ENCODE assay signal across 27 cellular contexts in the genomic region with DNA sequence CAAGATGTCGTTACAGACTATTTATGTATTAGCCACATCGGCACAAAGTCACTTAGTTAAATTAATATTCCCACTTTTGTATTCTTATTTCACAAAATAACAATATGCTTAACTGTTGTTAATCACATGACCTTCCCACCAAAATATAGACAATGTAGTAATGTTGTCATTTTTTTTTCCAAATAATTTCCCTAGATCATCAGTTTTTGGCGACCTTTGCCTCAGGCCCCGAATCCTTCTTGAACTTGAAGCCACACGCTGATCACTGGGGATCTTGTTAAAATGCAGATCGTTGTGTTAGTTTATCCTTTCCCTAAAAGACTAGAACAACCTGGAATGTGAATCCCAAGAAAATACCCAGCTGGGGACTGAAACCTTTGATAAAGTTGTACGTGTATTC.
"Had no signal": no experiment of that assay in that cellular context is flagged by ENCODE, and none has a peak within 500 bp of the region (broad histone marks: within the 10 kb centered on the region; RNA-seq: fewer than 3 reads in every experiment).

No MANE protein-coding gene starts in this region.

- FAIRE-seq: urothelium cell line had no signal

- ATAC-seq: stimulated activated effector memory CD8-positive, alpha-beta T cell treated with anti-CD3 and anti-CD28 coated beads, Interleukin-12 subunit alpha, Interleukin-12 subunit beta, amount 100 ng/mL, for 72 hours; stimulated activated memory B cell treated with anti-CD40 and anti-IgM and Interleukin-4, amounts not matched to agents 10 μg/mL and 1 μg/mL and 100 μg/mL, for 72 hours; stimulated activated naive B cell treated with anti-CD40 and anti-IgM and Interleukin-4, amounts not matched to agents 10 μg/mL and 1 μg/mL and 100 μg/mL, for 72 hours; stimulated activated naive CD8-positive, alpha-beta T cell treated with anti-CD3 and anti-CD28 coated beads, Interleukin-15, amount 100 ng/mL, for 72 hours; stimulated activated naive CD8-positive, alpha-beta T cell treated with anti-CD3 and anti-CD28 coated beads, Interleukin-15, Interleukin-2, amounts not matched to agents 100 U/mL and 50 U/mL, for 24 hours; upper lobe of right lung had no signal

- H3K27ac ChIP-seq: stomach, suprapubic skin, testis, thoracic aorta, thyroid gland, tibial artery, tibial nerve, transverse colon, upper lobe of left lung, upper lobe of right lung, uterus, vagina had no signal

- H3K36me3 ChIP-seq: stomach, suprapubic skin, thoracic aorta, thyroid gland, tibial artery, tibial nerve, transverse colon, upper lobe of left lung, upper lobe of right lung, uterus, vagina had no signal

- H3K9me3 ChIP-seq: stomach, suprapubic skin, testis, thoracic aorta, thyroid gland, tibial artery, tibial nerve, transverse colon, upper lobe of left lung, upper lobe of right lung, uterus, vagina had no signal

- H3K27me3 ChIP-seq: stomach, suprapubic skin, testis, thyroid gland, tibial artery, tibial nerve, transverse colon, upper lobe of left lung, upper lobe of right lung, uterus, vagina had no signal

- DNase-seq: stimulated activated CD4-positive, alpha-beta T cell treated with anti-CD3 and anti-CD28 coated beads, Interleukin-2, amount 100 ng/mL, for 48 hours; stimulated activated CD4-positive, alpha-beta T cell treated with anti-CD3 and anti-CD28 coated beads, Interleukin-4, amount 100 ng/mL, for 1 hour; stimulated activated CD4-positive, alpha-beta T cell treated with anti-CD3 and anti-CD28 coated beads, Interleukin-4, amount 100 ng/mL, for 24 hours; stimulated activated CD4-positive, alpha-beta T cell treated with anti-CD3 and anti-CD28 coated beads, Interleukin-4, amount 100 ng/mL, for 4 hours; stimulated activated CD8-positive, alpha-beta memory T cell treated with anti-CD3 and anti-CD28 coated beads, Interleukin-4, amount 100 ng/mL, for 48 hours; stimulated activated naive B cell treated with anti-CD40 and anti-IgM and Interleukin-4, amounts not matched to agents 10 μg/mL and 1 μg/mL and 100 μg/mL, for 72 hours; stimulated activated naive CD4-positive, alpha-beta T cell; stimulated activated naive CD4-positive, alpha-beta T cell treated with Interleukin-2 at 50 U/mL for 16 hours; stimulated activated naive CD8-positive, alpha-beta T cell treated with anti-CD3 and anti-CD28 coated beads, Interleukin-15, amount 100 ng/mL, for 72 hours; stimulated activated naive CD8-positive, alpha-beta T cell treated with anti-CD3 and anti-CD28 coated beads, Interleukin-15, Interleukin-2, amounts not matched to agents 100 U/mL and 50 U/mL, for 24 hours; stomach; substantia nigra; testis; thyroid gland; tibial artery; transverse colon; trophoblast cell; upper lobe of left lung; upper lobe of right lung; uterus had no signal

- H3K4me1 ChIP-seq: stomach, suprapubic skin, testis, thyroid gland, tibial artery, tibial nerve, transverse colon, upper lobe of left lung, upper lobe of right lung, uterus, vagina had no signal

- H3K4me3 ChIP-seq: stomach, suprapubic skin, testis, thoracic aorta, thyroid gland, tibial artery, tibial nerve, transverse colon, upper lobe of left lung, upper lobe of right lung, uterus, vagina had no signal
